Comparison of ENCODE assay signal across 19 cellular contexts in genomic region chr1:29002792-29003191, GRCh38.
"Had no signal": no experiment of that assay in that cellular context is flagged by ENCODE, and none has a peak within 500 bp of the region (broad histone marks: within the 10 kb centered on the region; RNA-seq: fewer than 3 reads in every experiment).

No MANE protein-coding gene starts in this region.

- H3K4me2 ChIP-seq: SK-N-SH had no signal

- H3K9me3 ChIP-seq: adrenal gland, heart left ventricle, lower lobe of right lung, psoas muscle, right lobe of liver, SK-N-SH, testis had no signal

- H3K9ac ChIP-seq: SK-N-SH had no signal

- H3K4me3 Mint-ChIP-seq: stimulated activated naive CD8-positive, alpha-beta T cell treated with anti-CD3 and anti-CD28 coated beads, Interleukin-15, amount 100 ng/mL, for 72 hours; T-cell had no signal

- H3K27ac Mint-ChIP-seq: T-cell had no signal

- H3K4me3 ChIP-seq: adrenal gland, coronary artery, heart left ventricle, lower lobe of right lung, psoas muscle, right lobe of liver, testis had no signal

- DNase-seq: activated CD4-positive, alpha-beta T cell treated with anti-CD3 and anti-CD28 coated beads, Interleukin-2, amount 50 U/mL, for 48 hours; activated CD4-positive, CD25-positive, alpha-beta regulatory T cell treated with anti-CD3 and anti-CD28 coated beads, Interleukin-2, amount 50 U/mL, for 72 hours; activated CD8-positive, alpha-beta memory T cell treated with anti-CD3 and anti-CD28 coated beads, Interleukin-2, amount 50 U/mL, for 4 hours; activated naive CD4-positive, alpha-beta T cell treated with Interleukin-2 at 50 U/mL for 16 hours; adrenal gland; caudate nucleus; effector CD4-positive, alpha-beta T cell; heart left ventricle; left cardiac atrium; lower lobe of right lung; midbrain; psoas muscle; right lobe of liver; SK-N-SH; stimulated activated naive CD8-positive, alpha-beta T cell treated with anti-CD3 and anti-CD28 coated beads, Interleukin-15, amount 100 ng/mL, for 72 hours; T-cell; T1000; testis had no signal

- H3K36me3 ChIP-seq: adrenal gland, heart left ventricle, lower lobe of right lung, right lobe of liver had no signal

- H3K27me3 ChIP-seq: adrenal gland, heart left ventricle, right lobe of liver, testis had no signal

- H3K27me3 Mint-ChIP-seq: stimulated activated naive CD8-positive, alpha-beta T cell treated with anti-CD3 and anti-CD28 coated beads, Interleukin-15, amount 100 ng/mL, for 72 hours; T-cell had no signal

- ATAC-seq: heart left ventricle; left cardiac atrium; lower lobe of right lung; psoas muscle; right lobe of liver; stimulated activated naive CD8-positive, alpha-beta T cell treated with anti-CD3 and anti-CD28 coated beads, Interleukin-15, amount 100 ng/mL, for 72 hours; T-cell had no signal

- H3K4me1 ChIP-seq: heart left ventricle, lower lobe of right lung, psoas muscle, right lobe of liver, testis had no signal

- H3K27ac ChIP-seq: adrenal gland, coronary artery, heart left ventricle, lower lobe of right lung, psoas muscle, right lobe of liver, testis had no signal

- H3K9me3 Mint-ChIP-seq: stimulated activated naive CD8-positive, alpha-beta T cell treated with anti-CD3 and anti-CD28 coated beads, Interleukin-15, amount 100 ng/mL, for 72 hours; T-cell had no signal
